13 cellular contexts compared by ENCODE assay signal in the genomic region with DNA sequence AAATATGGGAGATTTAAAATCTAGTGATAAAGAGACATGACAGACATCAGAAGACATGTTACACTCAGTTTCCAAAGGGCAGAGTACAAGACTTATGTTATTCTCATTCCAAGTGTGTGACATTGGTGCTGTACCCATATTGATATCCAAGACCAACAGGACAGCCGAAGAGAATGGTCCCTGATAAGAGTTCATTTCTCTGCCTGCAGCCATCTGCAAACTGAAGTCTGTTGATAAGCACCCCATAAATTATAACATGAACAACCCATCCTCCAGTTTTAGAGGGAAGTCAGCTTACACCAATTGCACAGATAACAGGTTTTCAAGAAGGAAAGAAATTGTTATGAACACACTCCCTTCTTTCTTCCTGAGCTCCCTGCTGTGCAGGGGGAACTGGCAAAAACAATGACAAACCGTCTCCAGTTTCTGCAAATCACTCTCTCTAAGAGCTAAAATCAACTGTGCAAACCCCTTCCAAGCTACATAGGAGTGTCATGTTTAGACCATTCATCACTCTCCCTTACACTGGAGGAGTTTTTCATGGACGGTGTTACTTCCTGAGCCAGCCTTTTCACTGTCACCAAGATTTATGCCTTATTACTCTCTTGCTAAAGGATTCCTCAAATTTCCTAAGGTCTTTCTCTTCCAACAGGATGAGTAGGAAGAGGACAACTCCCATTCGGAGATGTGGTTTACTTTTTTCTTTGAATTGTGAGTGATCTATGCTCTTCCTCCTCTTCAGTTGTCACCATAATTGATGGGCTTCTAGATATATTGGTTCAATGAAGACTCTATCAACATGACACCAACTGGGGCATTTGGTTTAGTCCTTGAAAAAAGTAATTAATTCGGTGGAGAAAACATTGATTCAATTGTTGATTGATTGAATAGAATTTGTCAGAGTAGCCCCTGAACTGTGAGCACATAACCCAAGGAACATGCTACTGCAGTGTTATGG.
"Had no signal": no experiment of that assay in that cellular context is flagged by ENCODE, and none has a peak within 500 bp of the region (broad histone marks: within the 10 kb centered on the region; RNA-seq: fewer than 3 reads in every experiment).

No MANE protein-coding gene starts in this region.

- ATAC-seq: activated CD4-positive, CD25-positive, alpha-beta regulatory T cell treated with anti-CD3 and anti-CD28 coated beads, Interleukin-2, amount 50 U/mL, for 24 hours; heart left ventricle; left lobe of liver had no signal

- H3K9me3 ChIP-seq: heart left ventricle had no signal

- H3K9ac ChIP-seq: parathyroid adenoma had no signal

- FAIRE-seq: frontal cortex, islet of Langerhans had no signal

- H3K4me1 ChIP-seq: parathyroid adenoma had no signal

- H3K27ac ChIP-seq: heart left ventricle, parathyroid adenoma had no signal

- DNase-seq: activated naive CD4-positive, alpha-beta T cell treated with Interleukin-2 at 50 U/mL for 16 hours; anterior cingulate cortex; cerebellar nuclear complex; effector memory CD4-positive, alpha-beta T cell; heart left ventricle; naive B cell; stimulated activated CD4-positive, alpha-beta T cell treated with anti-CD3 and anti-CD28 coated beads, Interleukin-12 subunit alpha, Interleukin-12 subunit beta, amount 100 ng/mL, for 4 hours; stimulated activated CD4-positive, alpha-beta T cell treated with anti-CD3 and anti-CD28 coated beads, Interleukin-2, amount 100 ng/mL, for 24 hours had no signal

- H3K4me3 ChIP-seq: heart left ventricle had no signal

- H3K36me3 ChIP-seq: heart left ventricle had no signal
